19 cellular contexts compared by ENCODE assay signal in the genomic region with DNA sequence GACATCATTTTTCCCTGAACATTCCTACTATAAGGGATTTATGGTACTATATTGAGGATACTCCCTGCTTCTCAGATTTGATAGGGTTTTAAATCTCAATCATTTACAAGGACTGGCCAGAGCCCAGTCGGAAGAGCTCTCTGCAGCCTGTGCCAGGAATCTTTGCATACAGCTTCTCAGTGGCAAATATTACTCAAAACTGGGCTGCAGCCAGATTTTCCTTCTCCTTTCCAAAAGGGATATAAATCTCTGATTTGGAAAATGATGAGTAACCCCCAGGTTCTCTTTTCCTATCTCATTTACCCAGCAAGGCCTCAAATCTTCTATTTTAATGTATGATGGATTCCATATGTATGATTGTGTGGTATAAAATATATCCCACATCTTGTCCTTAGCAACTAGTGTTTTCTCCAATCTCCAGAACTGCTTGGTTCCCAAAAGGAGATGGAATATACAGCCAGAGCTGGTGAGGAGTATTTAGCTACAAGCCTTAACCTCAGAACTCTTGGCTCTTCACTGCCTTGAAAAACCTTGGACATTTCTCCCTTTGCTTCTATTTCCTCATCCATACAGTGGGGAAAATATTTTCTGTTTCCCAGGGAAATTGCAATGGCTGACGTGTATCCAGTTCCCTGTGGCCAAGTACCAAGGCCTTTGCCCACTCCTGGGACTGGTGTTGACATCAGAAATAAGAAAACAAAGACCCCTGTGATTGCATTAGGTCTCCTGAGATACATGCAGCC.
DNase-seq lines count a peak whose midpoint lies in the region; ATAC-seq and TF ChIP-seq lines count a peak whose summit lies in the region.
"Had no signal": no experiment of that assay in that cellular context is flagged by ENCODE, and none has a peak within 500 bp of the region (broad histone marks: within the 10 kb centered on the region; RNA-seq: fewer than 3 reads in every experiment).

No MANE protein-coding gene starts in this region.

- peaks cover 6% of the 10 kb centered on the region; the same call in 1 of the 2 replicates for H3K36me3 ChIP-seq in PC-3 (ENCODE audit: low read depth, low read length)
- peaks cover 0 to 20% of the 10 kb centered on the region in 2 donors for H3K36me3 ChIP-seq in left lung
- H3K36me3 ChIP-seq: lower lobe of right lung, right lobe of liver had no signal

- TF ChIP-seq CTCF in PC-3 (conservative IDR thresholded peaks at IDR 0.05; ENCODE audit: low read depth, low read length), result no peak
- no peak for TF ChIP-seq CTCF in coronary artery (IDR thresholded peaks at IDR 0.05)
- TF ChIP-seq CTCF in left lung (IDR thresholded peaks at IDR 0.05), result no peak

- H3K9me3 ChIP-seq in PC-3 (ENCODE audit: low read length), result no peaks in the 10 kb centered on the region
- H3K9me3 ChIP-seq in left lung, result no peaks in the 10 kb centered on the region
- H3K9me3 ChIP-seq: lower lobe of right lung, neutrophil, right lobe of liver, stomach had no signal

- no peaks in the 10 kb centered on the region for H3K79me2 ChIP-seq in PC-3 (ENCODE audit: low read length)

- no peak overlapping the region for H3K4me3 ChIP-seq in PC-3 (ENCODE audit: low read length)
- H3K4me3 ChIP-seq in coronary artery, result no peak overlapping the region
- no peak overlapping the region for H3K4me3 ChIP-seq in left lung
- H3K4me3 ChIP-seq: lower lobe of right lung, right lobe of liver, stomach had no signal

- H3K27me3 ChIP-seq in PC-3 (ENCODE audit: low read length) (no peaks in the 10 kb centered on the region), left lung (no peaks in the 10 kb centered on the region)
- H3K27me3 ChIP-seq: neutrophil, right lobe of liver, stomach had no signal

- intact Hi-C loops in PC-3 (cut with micrococcal nuclease), result no loop called here
- intact Hi-C loops in left lung (cut with DNase I), result no loop called here

- no peaks in the 10 kb centered on the region; the same call in 1 of the 2 replicates for H3K4me1 ChIP-seq in PC-3 (ENCODE audit: insufficient read depth, low read length)
- peaks cover 3 to 10% of the 10 kb centered on the region in 2 donors for H3K4me1 ChIP-seq in left lung

- no peaks in the 10 kb centered on the region for H4K20me1 ChIP-seq in PC-3 (ENCODE audit: low read length)

- POLR2A ChIA-PET in PC-3 (lab: Charles Lee; ENCODE audit: unreplicated experiment), result interaction anchor here (0.6 kb wide), 1 partner anchor 114 kb away, joined by 3 read pairs; the partner anchor contains the start of gene ATG7

- H3K4me2 ChIP-seq in PC-3 (ENCODE audit: low read length), result no peak overlapping the region

- H3K9me2 ChIP-seq in PC-3 (replicated peaks; ENCODE audit: low read length), result no peaks in the 10 kb centered on the region

- CTCF ChIA-PET in PC-3 (lab: Charles Lee), result no interaction called here

- no peak overlapping the region for H3K9ac ChIP-seq in PC-3 (ENCODE audit: low read length)

- H3F3A ChIP-seq in PC-3 (ENCODE audit: low read length, unreplicated experiment), result no peaks in the 10 kb centered on the region

- no peak overlapping the region for H2AFZ ChIP-seq in PC-3 (ENCODE audit: low read length)

- H3K27ac ChIP-seq in PC-3 (ENCODE audit: low read length) (peak overlapping the region; percentile 46), coronary artery (peak overlapping the region; percentile 14 to 50), left lung (peak overlapping the region in 1 of 2 donors; percentile 28)
- H3K27ac ChIP-seq: neutrophil, right lobe of liver had no signal

- peak; percentile 64 for ATAC-seq in PC-3
- peak; percentile 39 for ATAC-seq in left lung
- ATAC-seq in HG03521 (IDR thresholded peaks at IDR 0.05; ENCODE audit: unreplicated experiment), result no peak
- ATAC-seq in GM19023 (IDR thresholded peaks at IDR 0.05; ENCODE audit: unreplicated experiment), result no peak
- ATAC-seq: activated naive CD8-positive, alpha-beta T cell treated with anti-CD3 and anti-CD28 coated beads, Interleukin-2, amount 50 U/mL, for 24 hours; lower lobe of right lung had no signal

- no TSS peak for BruUV-seq in PC-3 (replicated peaks; lab: Mats Ljungman, UMichigan)

- DNase-seq in PC-3 (peak; percentile 16), coronary artery (ENCODE audit: low spot score) (no peak), left lung (no peak), stromal cell of bone marrow (ENCODE audit: low read depth) (peak; percentile 75), NCI-H526 (lab: John Stamatoyannopoulos, UW) (no peak), cerebellum (ENCODE audit: low spot score) (no peak)
- DNase-seq: activated B cell treated with CpG ODN at 0.5 μM for 24 hours; activated naive CD8-positive, alpha-beta T cell treated with anti-CD3 and anti-CD28 coated beads, Interleukin-2, amount 50 U/mL, for 24 hours; AML-193; COR-L47; lower lobe of right lung; NCI-H146; right lobe of liver; Right ventricle myocardium superior; stimulated activated CD4-positive, alpha-beta T cell treated with anti-CD3 and anti-CD28 coated beads, Interleukin-1b, Interleukin-23, amount 100 ng/mL, for 48 hours; stomach had no signal

Comparison
In these comparisons a context has a peak if more than half of its experiments do, and no peak if none do; other contexts are left out.
1. ATAC-seq: peak in PC-3 (single experiment) and left lung (single experiment); none in HG03521 (single experiment) and GM19023 (single experiment).
2. DNase-seq: peak in PC-3 (single experiment) and stromal cell of bone marrow (single experiment); none in coronary artery (single experiment), left lung (0 of 2), NCI-H526 (0 of 2) and cerebellum (single experiment).